Comparison of ENCODE assay signal across 20 cellular contexts in the genomic region with DNA sequence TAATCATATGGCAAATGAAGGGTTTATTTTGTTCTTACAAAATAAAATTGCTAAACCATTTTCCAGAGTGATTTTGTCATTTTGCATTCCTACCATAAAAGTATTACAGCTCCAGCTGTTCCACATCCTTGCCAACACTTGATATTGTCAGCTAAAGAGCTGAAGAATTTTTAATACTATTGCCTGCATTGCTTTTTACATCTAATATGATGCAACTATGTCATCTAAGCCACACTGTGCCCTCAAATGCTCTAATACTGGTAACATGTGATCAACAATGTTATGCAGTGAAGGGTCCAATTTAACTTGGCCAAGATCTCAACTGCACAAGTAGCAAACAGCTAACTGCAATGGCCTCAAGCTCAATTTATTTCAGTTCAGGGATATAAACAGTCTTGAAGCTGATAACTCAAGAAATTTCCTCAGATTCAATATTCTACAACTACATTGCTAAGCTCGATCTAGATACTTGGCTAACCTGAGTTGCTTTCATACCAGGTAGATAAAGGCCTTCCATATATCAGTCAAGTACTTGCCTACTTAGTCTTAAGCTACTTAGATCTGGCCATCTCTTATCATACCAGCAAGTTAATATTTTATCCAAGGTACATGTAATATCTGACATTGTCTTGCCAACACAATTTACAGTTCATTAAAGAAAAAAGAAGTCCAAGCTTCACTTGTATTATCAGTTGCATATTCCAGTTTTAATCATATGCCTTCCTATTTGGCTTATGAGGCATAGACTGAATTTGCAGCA. TPM values are rescaled to one million over a fixed set of nuclear protein-coding genes. Genes with fewer than 3 reads are reported as not detected.
A peak's percentile ranks its signal among the peaks of the same experiment; 100 is the strongest.
DNase-seq lines count a peak whose midpoint lies in the region; ATAC-seq and TF ChIP-seq lines count a peak whose summit lies in the region.
"Had no signal": no experiment of that assay in that cellular context is flagged by ENCODE, and none has a peak within 500 bp of the region (broad histone marks: within the 10 kb centered on the region; RNA-seq: fewer than 3 reads in every experiment).

No MANE protein-coding gene starts in this region.

- CTCF ChIA-PET in HEK293 (lab: Yijun Ruan, JAX) = interaction anchor here (0.5 to 1.0 kb wide), 2 partner anchors 28 to 203 kb away, joined by 3 to 4 read pairs; no protein-coding TSS in a partner anchor

- no peak overlapping the region for H3K27ac Mint-ChIP-seq in CD4-positive, CD25-positive, alpha-beta regulatory T cell
- H3K27ac Mint-ChIP-seq in chondrocyte (ENCODE audit: unreplicated experiment) (peak overlapping the region; percentile 8), memory B cell (peak overlapping the region; percentile 80)
- H3K27ac Mint-ChIP-seq: activated T-helper 1 cell treated with anti-CD3 and anti-CD28 coated beads, Interleukin-12 subunit alpha, Interleukin-12 subunit beta, Interleukin-2, Interleukin-4 antibody, amounts not matched to agents 30 ng/mL and 10 ng/mL and 1 ng/mL, durations not matched to agents 14 hours and 24 hours and 36 hours; type B pancreatic cell had no signal

- H3K9me3 ChIP-seq in CD4-positive, CD25-positive, alpha-beta regulatory T cell (ENCODE audit: control insufficient read depth in 2 of 2, low read length in 2 of 2) = no peaks in the 10 kb centered on the region
- no peaks in the 10 kb centered on the region for H3K9me3 ChIP-seq in HEK293 (ENCODE audit: control insufficient read depth, insufficient read depth, low read depth, low read length)
- H3K9me3 ChIP-seq: breast epithelium, sigmoid colon had no signal

- H3K36me3 Mint-ChIP-seq in CD4-positive, CD25-positive, alpha-beta regulatory T cell = peaks cover 22% of the 10 kb centered on the region
- H3K36me3 Mint-ChIP-seq in chondrocyte (ENCODE audit: low read depth) (no peaks in the 10 kb centered on the region), memory B cell (peaks cover 6% of the 10 kb centered on the region)
- H3K36me3 Mint-ChIP-seq: natural killer cell treated with Interleukin-12 subunit alpha and Interleukin-12 subunit beta and Interleukin-15 and Interleukin-18, amount 100 ng/mL, for 72 hours had no signal

- peaks cover 12% of the 10 kb centered on the region for H3K36me3 ChIP-seq in CD4-positive, CD25-positive, alpha-beta regulatory T cell (ENCODE audit: control insufficient read depth, insufficient read depth, low read length)
- H3K36me3 ChIP-seq in HEK293 (ENCODE audit: control insufficient read depth in 2 of 2, insufficient read depth in 1 of 2, low read length in 2 of 2) = peaks cover 13 to 14% of the 10 kb centered on the region in 2 experiments; a peak in 2 of 3 replicates
- H3K36me3 ChIP-seq: breast epithelium had no signal

- no peak for DNase-seq in CD4-positive, CD25-positive, alpha-beta regulatory T cell
- DNase-seq in chondrocyte (ENCODE audit: low spot score) (no peak), memory B cell (ENCODE audit: low spot score in 2 of 2) (no peak), T-helper 9 cell (no peak), midbrain (lab: John Stamatoyannopoulos, UW) (no peak), DMS153 treated with DMSO at 0.1 percent for 48 hours (lab: John Stamatoyannopoulos, UW; ENCODE audit: unreplicated experiment) (no peak)
- DNase-seq: DND-41; foreskin melanocyte; NCI-H1417 treated with DMSO at 0.1 percent for 48 hours; NCI-H524 treated with DMSO at 0.1 percent for 48 hours; sigmoid colon; stimulated activated CD4-positive, alpha-beta T cell treated with anti-CD3 and anti-CD28 coated beads, Interleukin-2, amount 100 ng/mL, for 24 hours; stimulated activated naive CD4-positive, alpha-beta T cell had no signal

- H3K4me3 ChIP-seq in CD4-positive, CD25-positive, alpha-beta regulatory T cell (ENCODE audit: low read depth, low read length) = peak overlapping the region; percentile 21
- H3K4me3 ChIP-seq in HEK293 (ENCODE audit: low read depth, low read length) = no peak overlapping the region
- H3K4me3 ChIP-seq: breast epithelium, sigmoid colon had no signal

- H3K27me3 Mint-ChIP-seq in CD4-positive, CD25-positive, alpha-beta regulatory T cell = peaks cover 4% of the 10 kb centered on the region
- H3K27me3 Mint-ChIP-seq in chondrocyte (ENCODE audit: low read depth) (no peaks in the 10 kb centered on the region), memory B cell (no peaks in the 10 kb centered on the region)
- H3K27me3 Mint-ChIP-seq: natural killer cell treated with Interleukin-12 subunit alpha and Interleukin-12 subunit beta and Interleukin-15 and Interleukin-18, amount 100 ng/mL, for 72 hours; type B pancreatic cell had no signal

- H3K27ac ChIP-seq in CD4-positive, CD25-positive, alpha-beta regulatory T cell (ENCODE audit: insufficient read depth, low read length, poor library complexity, severe bottlenecking) = no peak overlapping the region
- no peak overlapping the region for H3K27ac ChIP-seq in HEK293 (ENCODE audit: extremely low read depth, low read depth, low read length)
- H3K27ac ChIP-seq: breast epithelium, parathyroid adenoma, sigmoid colon had no signal

- H3K4me1 ChIP-seq in CD4-positive, CD25-positive, alpha-beta regulatory T cell (ENCODE audit: control insufficient read depth, insufficient read depth, low read length, poor library complexity, severe bottlenecking) = peaks cover 42% of the 10 kb centered on the region
- peaks cover 29% of the 10 kb centered on the region for H3K4me1 ChIP-seq in HEK293 (ENCODE audit: control insufficient read depth, insufficient read depth, low read length)
- H3K4me1 ChIP-seq: breast epithelium had no signal

- peak overlapping the region in 2 of 4 donors; percentile 38 to 43 for H3K4me3 Mint-ChIP-seq in CD4-positive, CD25-positive, alpha-beta regulatory T cell
- no peak overlapping the region for H3K4me3 Mint-ChIP-seq in chondrocyte (ENCODE audit: unreplicated experiment)
- no peak overlapping the region for H3K4me3 Mint-ChIP-seq in memory B cell
- H3K4me3 Mint-ChIP-seq: activated T-helper 1 cell treated with anti-CD3 and anti-CD28 coated beads, Interleukin-12 subunit alpha, Interleukin-12 subunit beta, Interleukin-2, Interleukin-4 antibody, amounts not matched to agents 30 ng/mL and 10 ng/mL and 1 ng/mL, durations not matched to agents 14 hours and 24 hours and 36 hours; type B pancreatic cell had no signal

- no peaks in the 10 kb centered on the region for H3K27me3 ChIP-seq in CD4-positive, CD25-positive, alpha-beta regulatory T cell (ENCODE audit: control insufficient read depth, insufficient read depth, low read length)
- H3K27me3 ChIP-seq: breast epithelium, sigmoid colon had no signal

- H3K9me3 Mint-ChIP-seq in CD4-positive, CD25-positive, alpha-beta regulatory T cell = no peaks in the 10 kb centered on the region
- H3K9me3 Mint-ChIP-seq in chondrocyte (ENCODE audit: low read depth) (peaks cover 3% of the 10 kb centered on the region), memory B cell (no peaks in the 10 kb centered on the region)
- H3K9me3 Mint-ChIP-seq: activated T-helper 1 cell treated with anti-CD3 and anti-CD28 coated beads, Interleukin-12 subunit alpha, Interleukin-12 subunit beta, Interleukin-2, Interleukin-4 antibody, amounts not matched to agents 30 ng/mL and 10 ng/mL and 1 ng/mL, durations not matched to agents 14 hours and 24 hours and 36 hours; natural killer cell treated with Interleukin-12 subunit alpha and Interleukin-12 subunit beta and Interleukin-15 and Interleukin-18, amount 100 ng/mL, for 72 hours; type B pancreatic cell had no signal

- POLR2A ChIA-PET in HEK293 (lab: Yijun Ruan, JAX) = interaction anchor here (1.3 kb wide), 2 partner anchors 13 to 17 kb away, joined by 3 to 5 read pairs; a partner anchor contains a TSS

- TF ChIP-seq CTCF in HEK293 (tag by site-specific recombination; IDR thresholded peaks at IDR 0.05) (no peak), chondrocyte (IDR thresholded peaks at IDR 0.05) (no peak)

- ATAC-seq in CD4-positive, CD25-positive, alpha-beta regulatory T cell (ENCODE audit: low read depth in 2 of 2) = no peak
- no peak for ATAC-seq in memory B cell (ENCODE audit: low read depth)
- ATAC-seq in HG03378 (IDR thresholded peaks at IDR 0.05; ENCODE audit: unreplicated experiment) = no peak
- ATAC-seq: natural killer cell treated with Interleukin-12 subunit alpha and Interleukin-12 subunit beta and Interleukin-15 and Interleukin-18, amount 100 ng/mL, for 72 hours had no signal

- H3K4me1 Mint-ChIP-seq in CD4-positive, CD25-positive, alpha-beta regulatory T cell = peaks cover 45 to 88% (median 71%) of the 10 kb centered on the region in 4 donors
- peaks cover 68% of the 10 kb centered on the region for H3K4me1 Mint-ChIP-seq in chondrocyte (ENCODE audit: low read depth)
- peaks cover 28% of the 10 kb centered on the region for H3K4me1 Mint-ChIP-seq in memory B cell

TF ChIP-seq in HEK293, 187 proteins besides CTCF, POLR2A, EP300 and RAD21 (continues in another document):
- TF ChIP-seq SETDB1 (IDR thresholded peaks at IDR 0.05; ENCODE audit: insufficient read length, low read length) (peak; percentile 46), KLF7 (tag by site-specific recombination; IDR thresholded peaks at IDR 0.05; ENCODE audit: borderline replicate concordance) (no peak), ZNF174 (tag by site-specific recombination; IDR thresholded peaks at IDR 0.05) (no peak), ZNF521 (tag by site-specific recombination; IDR thresholded peaks at IDR 0.05) (no peak), ZNF138 (tag by site-specific recombination; IDR thresholded peaks at IDR 0.05; ENCODE audit: borderline replicate concordance) (no peak), TRIM28 (IDR thresholded peaks at IDR 0.05; ENCODE audit: borderline replicate concordance, low read length) (peak; percentile 63; the same call in 1 of the 2 replicates)
- TF ChIP-seq, protein P1, sequence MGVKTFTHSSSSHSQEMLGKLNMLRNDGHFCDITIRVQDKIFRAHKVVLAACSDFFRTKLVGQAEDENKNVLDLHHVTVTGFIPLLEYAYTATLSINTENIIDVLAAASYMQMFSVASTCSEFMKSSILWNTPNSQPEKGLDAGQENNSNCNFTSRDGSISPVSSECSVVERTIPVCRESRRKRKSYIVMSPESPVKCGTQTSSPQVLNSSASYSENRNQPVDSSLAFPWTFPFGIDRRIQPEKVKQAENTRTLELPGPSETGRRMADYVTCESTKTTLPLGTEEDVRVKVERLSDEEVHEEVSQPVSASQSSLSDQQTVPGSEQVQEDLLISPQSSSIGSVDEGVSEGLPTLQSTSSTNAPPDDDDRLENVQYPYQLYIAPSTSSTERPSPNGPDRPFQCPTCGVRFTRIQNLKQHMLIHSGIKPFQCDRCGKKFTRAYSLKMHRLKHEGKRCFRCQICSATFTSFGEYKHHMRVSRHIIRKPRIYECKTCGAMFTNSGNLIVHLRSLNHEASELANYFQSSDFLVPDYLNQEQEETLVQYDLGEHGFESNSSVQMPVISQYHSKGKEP (tag by site-specific recombination; IDR thresholded peaks at IDR 0.05) = 0 out of 2 replicates have a peak, but pooled peaks have one; percentile 11

RNA-seq across cellular contexts. Expression of a gene that starts 17.0 kb away (rescaled TPM):
- 119 TPM for total RNA-seq in CD4-positive, CD25-positive, alpha-beta regulatory T cell
- 10 to 100 TPM; 47.7 to 66.7 (median 49.5) TPM for polyA plus RNA-seq in CD4-positive, CD25-positive, alpha-beta regulatory T cell
- total RNA-seq in chondrocyte = 36.6 to 40.0 TPM (median 40.0 TPM) in 3 replicates

Comparison
In these comparisons a context has a peak if more than half of its experiments do, and no peak if none do; other contexts are left out.
1. H3K27ac Mint-ChIP-seq: peak in chondrocyte (single experiment) and memory B cell (single experiment); none in CD4-positive, CD25-positive, alpha-beta regulatory T cell (0 of 3).